In the genomic region with DNA sequence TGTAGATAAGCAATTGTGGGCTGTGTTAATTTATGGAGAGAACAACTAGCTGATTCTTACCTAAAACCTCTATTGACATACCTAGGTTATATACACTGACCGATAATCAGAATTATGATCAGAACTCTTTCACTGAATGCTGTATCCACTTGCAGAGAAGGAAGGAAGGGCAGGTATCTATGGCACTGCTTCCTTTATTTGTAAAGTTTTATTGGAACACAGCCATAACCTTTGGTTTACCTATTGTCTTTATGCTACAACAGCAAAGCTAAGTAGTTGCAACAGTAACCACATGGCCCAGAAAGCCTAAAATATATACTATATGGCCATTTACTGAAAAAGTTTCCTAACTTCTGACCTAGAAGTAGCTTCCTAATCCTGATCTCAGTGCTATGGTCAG, we compare ENCODE assay signal across 18 cellular contexts.
"Had no signal": no experiment of that assay in that cellular context is flagged by ENCODE, and none has a peak within 500 bp of the region (broad histone marks: within the 10 kb centered on the region; RNA-seq: fewer than 3 reads in every experiment).

No MANE protein-coding gene starts in this region.

- FAIRE-seq: RCC 7860 had no signal

- H3K36me3 ChIP-seq: SJSA1 had no signal

- DNase-seq: KBM-7; MV-4-11; NCI-H1048; NCI-H1105; NCI-H1436 treated with DMSO at 0.1 percent for 48 hours; NCI-H1694; NCI-H187 treated with DMSO at 0.1 percent for 48 hours; NCI-H2029 treated with DMSO at 0.1 percent for 48 hours; NCI-H2171 treated with DMSO at 0.1 percent for 48 hours; NCI-H345; NCI-H526 treated with DMSO at 0.1 percent for 48 hours; NK-92 treated with Interleukin-12 subunit alpha and Interleukin-12 subunit beta, amount 100 ng/mL, for 24 hours; Right ventricle myocardium superior; RPMI8226; SIG-M5 had no signal

- H3K4me3 ChIP-seq: SJSA1, SK-N-MC had no signal

- H3K9me3 ChIP-seq: SJSA1 had no signal

- H3K27me3 ChIP-seq: SJSA1 had no signal

- H3K27ac ChIP-seq: SJSA1, SK-N-MC had no signal
